Comparison of ENCODE assay signal across 25 cellular contexts in the genomic region with DNA sequence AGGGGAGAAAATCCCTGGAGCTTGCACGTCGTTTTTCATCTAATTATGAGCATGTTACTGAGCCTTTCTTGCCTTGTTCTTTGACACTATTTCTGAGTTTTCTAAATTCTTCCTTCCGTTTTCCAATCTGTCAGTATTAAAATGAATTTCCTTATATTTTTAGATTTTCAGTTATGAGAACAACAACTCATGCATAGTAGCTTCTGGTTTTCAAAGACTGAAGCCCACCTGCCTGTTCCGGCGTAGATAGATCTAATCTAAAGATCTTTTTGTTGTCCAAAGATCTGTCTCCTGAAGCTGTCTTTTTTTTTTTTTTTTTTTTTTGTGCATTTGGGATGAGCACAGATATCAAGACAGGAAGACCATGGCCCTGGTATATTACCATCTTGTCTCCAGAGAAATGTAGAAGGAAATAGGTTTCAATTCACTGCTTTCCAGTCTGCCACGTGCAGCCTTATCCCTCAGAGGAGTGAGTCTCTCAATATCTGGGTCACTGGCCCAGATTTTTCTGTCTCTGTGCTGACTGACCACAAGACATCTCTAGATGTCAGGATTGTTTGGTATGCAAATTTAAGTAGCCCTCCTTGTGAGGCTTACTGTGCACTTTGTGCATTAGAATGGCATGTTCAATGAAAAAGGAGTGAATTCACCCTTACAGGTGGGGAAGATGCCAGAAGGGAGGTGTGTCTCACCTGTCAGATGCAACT.
"Had no signal": no experiment of that assay in that cellular context is flagged by ENCODE, and none has a peak within 500 bp of the region (broad histone marks: within the 10 kb centered on the region; RNA-seq: fewer than 3 reads in every experiment).

No MANE protein-coding gene starts in this region.

- DNase-seq: activated CD4-positive, alpha-beta T cell treated with anti-CD3 and anti-CD28 coated beads, Interleukin-2, amount 10 ng/mL, durations not matched to agents 24 days and 14 days; activated CD4-positive, alpha-beta T cell treated with anti-CD3 and anti-CD28 coated beads, Interleukin-2, amount 50 U/mL, for 4 hours; activated CD8-positive, alpha-beta T cell treated with anti-CD3 and anti-CD28 coated beads for 36 hours; activated effector memory CD4-positive, alpha-beta T cell treated with anti-CD3 and anti-CD28 coated beads, Interleukin-2, amount 50 U/mL, for 16 hours; activated naive CD4-positive, alpha-beta T cell; activated naive CD4-positive, alpha-beta T cell treated with anti-CD3 and anti-CD28 coated beads, Interleukin-2, amount 50 U/mL, for 16 hours; activated naive CD8-positive, alpha-beta T cell treated with anti-CD3 and anti-CD28 coated beads for 36 hours; activated T-cell treated with anti-CD3 and anti-CD28 coated beads, Interleukin-2, amount 50 U/mL, for 1 hour; activated T-cell treated with anti-CD3 and anti-CD28 coated beads, Interleukin-2, amount 50 U/mL, for 72 hours; amniotic stem cell; aorta; brain microvascular endothelial cell; central memory CD4-positive, alpha-beta T cell; NCI-H1092; NCI-H1436 treated with DMSO at 0.1 percent for 48 hours; NCI-H1694 treated with DMSO at 0.1 percent for 48 hours; NCI-H2029; NCI-H345; NCI-H510A; NCI-H748 treated with DMSO at 0.1 percent for 48 hours; PC-9; Right ventricle myocardium superior; T1000; WERI-Rb-1 had no signal

- H2AFZ ChIP-seq: PC-9 had no signal

- H3K9me3 Mint-ChIP-seq: activated CD4-positive, alpha-beta T cell treated with anti-CD3 and anti-CD28 coated beads, Interleukin-2, amount 10 ng/mL, durations not matched to agents 24 days and 14 days had no signal

- H3K27ac ChIP-seq: brain microvascular endothelial cell, PC-9, WERI-Rb-1 had no signal

- H3K4me3 Mint-ChIP-seq: activated CD4-positive, alpha-beta T cell treated with anti-CD3 and anti-CD28 coated beads, Interleukin-2, amount 10 ng/mL, durations not matched to agents 24 days and 14 days; activated CD8-positive, alpha-beta T cell treated with anti-CD3 and anti-CD28 coated beads for 36 hours; activated naive CD8-positive, alpha-beta T cell treated with anti-CD3 and anti-CD28 coated beads for 36 hours; activated T-cell treated with anti-CD3 and anti-CD28 coated beads, Interleukin-2, amount 50 U/mL, for 72 hours; activated T-helper 17 cell treated with anti-CD3 and anti-CD28 coated beads, Interleukin-2, amount 50 U/mL, for 72 hours had no signal

- H3K4me3 ChIP-seq: PC-9 had no signal

- ATAC-seq: activated CD8-positive, alpha-beta T cell treated with anti-CD3 and anti-CD28 coated beads for 36 hours; activated T-cell treated with anti-CD3 and anti-CD28 coated beads, Interleukin-2, amount 50 U/mL, for 72 hours; activated T-helper 17 cell treated with anti-CD3 and anti-CD28 coated beads, Interleukin-2, amount 50 U/mL, for 72 hours had no signal

- H3K4me1 Mint-ChIP-seq: activated CD4-positive, alpha-beta T cell treated with anti-CD3 and anti-CD28 coated beads, Interleukin-2, amount 10 ng/mL, durations not matched to agents 24 days and 14 days; activated naive CD8-positive, alpha-beta T cell treated with anti-CD3 and anti-CD28 coated beads for 36 hours; activated T-helper 17 cell treated with anti-CD3 and anti-CD28 coated beads, Interleukin-2, amount 50 U/mL, for 72 hours had no signal

- H3K27ac Mint-ChIP-seq: activated CD4-positive, alpha-beta T cell treated with anti-CD3 and anti-CD28 coated beads, Interleukin-2, amount 10 ng/mL, durations not matched to agents 24 days and 14 days; activated CD8-positive, alpha-beta T cell treated with anti-CD3 and anti-CD28 coated beads for 36 hours; activated naive CD8-positive, alpha-beta T cell treated with anti-CD3 and anti-CD28 coated beads for 36 hours; activated T-cell treated with anti-CD3 and anti-CD28 coated beads, Interleukin-2, amount 50 U/mL, for 72 hours; activated T-helper 17 cell treated with anti-CD3 and anti-CD28 coated beads, Interleukin-2, amount 50 U/mL, for 72 hours had no signal

- H3K36me3 ChIP-seq: brain microvascular endothelial cell, WERI-Rb-1 had no signal

- H3K27me3 ChIP-seq: brain microvascular endothelial cell had no signal

- H3K27me3 Mint-ChIP-seq: activated CD4-positive, alpha-beta T cell treated with anti-CD3 and anti-CD28 coated beads, Interleukin-2, amount 10 ng/mL, durations not matched to agents 24 days and 14 days; activated naive CD8-positive, alpha-beta T cell treated with anti-CD3 and anti-CD28 coated beads for 36 hours had no signal

- H3K4me2 ChIP-seq: PC-9 had no signal
